Comparison of ENCODE assay signal across 15 cellular contexts in the genomic region with DNA sequence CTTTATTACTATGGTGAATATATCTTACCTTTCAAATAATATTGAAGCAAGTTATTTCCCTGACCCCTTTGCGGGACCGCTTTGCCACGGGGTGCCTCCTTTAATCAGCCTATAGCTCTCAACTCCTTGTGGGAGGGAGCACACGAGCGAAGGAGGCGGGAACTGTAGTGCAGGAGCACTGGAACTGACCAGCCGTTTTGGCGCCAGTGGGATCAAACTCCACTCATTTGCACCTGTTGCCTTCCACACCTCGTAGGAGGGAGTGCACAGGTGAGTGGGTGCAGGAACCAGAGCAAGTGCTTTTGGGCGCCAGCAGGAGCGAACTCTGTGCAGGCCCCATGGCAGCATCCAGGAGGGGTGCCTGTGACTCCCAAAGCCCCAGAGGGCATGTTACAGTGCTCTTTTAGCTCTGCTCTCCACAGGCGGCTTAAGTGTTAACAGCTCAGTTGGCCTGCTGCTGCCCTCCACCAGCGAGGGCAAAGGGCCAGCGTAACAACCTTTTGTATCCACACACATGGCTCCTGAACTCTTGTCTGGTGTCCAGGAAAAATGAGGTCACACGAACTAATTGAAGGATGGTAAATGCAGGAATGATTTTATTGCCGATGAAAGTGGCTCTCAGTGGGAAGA.
A peak's percentile ranks its signal among the peaks of the same experiment; 100 is the strongest.
DNase-seq lines count a peak whose midpoint lies in the region; ATAC-seq and TF ChIP-seq lines count a peak whose summit lies in the region.
"Had no signal": no experiment of that assay in that cellular context is flagged by ENCODE, and none has a peak within 500 bp of the region (broad histone marks: within the 10 kb centered on the region; RNA-seq: fewer than 3 reads in every experiment).

No MANE protein-coding gene starts in this region.

- H3K27me3 ChIP-seq in HCT116 (ENCODE audit: insufficient read depth, low read length) (no peaks in the 10 kb centered on the region), gastrocnemius medialis (no peaks in the 10 kb centered on the region)
- H3K27me3 ChIP-seq: Peyer's patch had no signal

- H3K9me2 ChIP-seq in HCT116 (ENCODE audit: insufficient read depth): no peaks in the 10 kb centered on the region; the same call in 1 of the 2 replicates

- H3K36me3 ChIP-seq in HCT116 (ENCODE audit: control insufficient read depth in 1 of 2, insufficient read depth in 2 of 2, low read length in 2 of 2): no peaks in the 10 kb centered on the region
- peaks cover 0 to 4% of the 10 kb centered on the region in 2 donors for H3K36me3 ChIP-seq in gastrocnemius medialis

- peak overlapping the region; percentile 48 for H3K27ac ChIP-seq in HCT116 (ENCODE audit: low read depth, low read length)
- H3K27ac ChIP-seq in gastrocnemius medialis: no peak overlapping the region
- H3K27ac ChIP-seq: Peyer's patch had no signal

- RAD21 ChIA-PET in HCT116 (lab: Charles Lee; ENCODE audit: low non-redundant PET in 1 of 2, low total read pairs in 2 of 2, uncharacterized antibody in 2 of 2, unreplicated experiment in 2 of 2): no interaction called here

- TF ChIP-seq RAD21 in HCT116 (IDR thresholded peaks at IDR 0.05; ENCODE audit: low read depth): no peak

- POLR2A ChIA-PET in HCT116 (lab: Charles Lee): interaction anchor here (2.1 kb wide), 1 partner anchor 12 kb away, joined by 9 read pairs; no protein-coding TSS in a partner anchor

- H3K9me3 ChIP-seq in HCT116 (ENCODE audit: control insufficient read depth in 1 of 2, insufficient read depth in 1 of 2, low read depth in 1 of 2, low read length in 2 of 2): no peaks in the 10 kb centered on the region
- no peaks in the 10 kb centered on the region for H3K9me3 ChIP-seq in gastrocnemius medialis

- no peak overlapping the region for H2AFZ ChIP-seq in HCT116 (ENCODE audit: low read depth, low read length, poor library complexity, severe bottlenecking)

- no peak overlapping the region for H3K9ac ChIP-seq in HCT116 (ENCODE audit: low read length)

- peak overlapping the region; percentile 23; the same call in 1 of the 2 replicates for H3K4me2 ChIP-seq in HCT116 (ENCODE audit: low read length)

- ATAC-seq in HCT116: peak; percentile 47
- peak; percentile 95 for ATAC-seq in left lobe of liver
- no peak for ATAC-seq in gastrocnemius medialis
- ATAC-seq in HG03135 (IDR thresholded peaks at IDR 0.05; ENCODE audit: unreplicated experiment): no peak
- ATAC-seq: K562 had no signal

- DNase-seq in EH (ENCODE audit: low read depth) (peak; percentile 6), HCT116 (ENCODE audit: low read depth, low spot score) (no peak), SHP77 treated with DMSO at 0.1 percent for 48 hours (lab: John Stamatoyannopoulos, UW) (peak; percentile 76), left lobe of liver (ENCODE audit: low spot score) (peak; percentile 90), gastrocnemius medialis (no peak), inferior parietal cortex (ENCODE audit: extremely low spot score) (no peak)
- DNase-seq: CD4-positive, CD25-positive, alpha-beta regulatory T cell; DMS79 treated with DMSO at 0.1 percent for 48 hours; NCI-H1048; NCI-H1694 treated with DMSO at 0.1 percent for 48 hours; NCI-H2171 treated with DMSO at 0.1 percent for 48 hours; NCI-H774; Peyer's patch had no signal

- CTCF ChIA-PET in HCT116 (lab: Charles Lee): no interaction called here

- no peak overlapping the region for H3K4me3 ChIP-seq in HCT116 (replicated peaks in 1 of 2; ENCODE audit: low read depth in 1 of 2, low read length in 2 of 2)
- no peak overlapping the region for H3K4me3 ChIP-seq in gastrocnemius medialis
- H3K4me3 ChIP-seq: K562, Peyer's patch had no signal

- intact Hi-C loops in HCT116 (cut with micrococcal nuclease): loop anchor here (10.0 kb wide), 1 partner anchor 137 kb away; no protein-coding TSS in a partner anchor
- intact Hi-C loops in gastrocnemius medialis (cut with DNase I; ENCODE audit: low total_unique reads): no loop called here

- no peak for TF ChIP-seq CTCF in HCT116 (IDR thresholded peaks at IDR 0.05 in 2 of 3, conservative IDR thresholded peaks at IDR 0.05 in 1 of 3; ENCODE audit: borderline replicate concordance in 1 of 3, insufficient read depth in 1 of 3, low read depth in 2 of 3, low read length in 2 of 3)
- no peak for TF ChIP-seq CTCF in gastrocnemius medialis (IDR thresholded peaks at IDR 0.05 in 4 of 5, conservative IDR thresholded peaks at IDR 0.05 in 1 of 5)

- BruUV-seq in HCT116 (replicated peaks; lab: Mats Ljungman, UMichigan): no TSS peak

- H3K4me1 ChIP-seq in HCT116 (ENCODE audit: control insufficient read depth in 1 of 2, insufficient read depth in 2 of 2, low read length in 2 of 2) (peaks cover 20 to 35% of the 10 kb centered on the region in 2 experiments), gastrocnemius medialis (no peaks in the 10 kb centered on the region)
- H3K4me1 ChIP-seq: Peyer's patch had no signal

- in situ Hi-C loops in gastrocnemius medialis (cut with MboI; ENCODE audit: low sequenced_read_pairs in 4 of 4): no loop called here

- H4K20me1 ChIP-seq in HCT116 (ENCODE audit: insufficient read depth): no peaks in the 10 kb centered on the region

- TF ChIP-seq POLR2A in HCT116 (IDR thresholded peaks at IDR 0.05; ENCODE audit: borderline replicate concordance, extremely low read depth, insufficient read depth, insufficient read length) (no peak), gastrocnemius medialis (IDR thresholded peaks at IDR 0.05) (no peak)

- no peaks in the 10 kb centered on the region for H3K79me2 ChIP-seq in HCT116 (ENCODE audit: insufficient read depth, low read length)

TF ChIP-seq in HCT116, 20 proteins besides CTCF, POLR2A, EP300 and RAD21:
- TF ChIP-seq SIN3A (IDR thresholded peaks at IDR 0.05; ENCODE audit: low read depth): no peak
- no peak for TF ChIP-seq ELF1 (IDR thresholded peaks at IDR 0.05; ENCODE audit: borderline replicate concordance, low read depth)
- peak; percentile 42 for TF ChIP-seq TCF7L2 (IDR thresholded peaks at IDR 0.05; ENCODE audit: borderline replicate concordance, extremely low read depth, insufficient read depth, insufficient read length)
- TF ChIP-seq YY1 (IDR thresholded peaks at IDR 0.05; ENCODE audit: extremely low read depth, insufficient replicate concordance, low read depth, low read length): no peak
- TF ChIP-seq EZH2 (IDR thresholded peaks at IDR 0.05): no peak

Comparison
In these comparisons a context has a peak if more than half of its experiments do, and no peak if none do; other contexts are left out.
1. DNase-seq: peak in EH (single experiment), SHP77 treated with DMSO at 0.1 percent for 48 hours (single experiment) and left lobe of liver (single experiment); none in HCT116 (single experiment), gastrocnemius medialis (0 of 2) and inferior parietal cortex (single experiment).
2. ATAC-seq: peak in HCT116 (single experiment) and left lobe of liver (single experiment); none in gastrocnemius medialis (0 of 2) and HG03135 (single experiment).